Comparison of ENCODE assay signal across 12 cellular contexts in the genomic region with DNA sequence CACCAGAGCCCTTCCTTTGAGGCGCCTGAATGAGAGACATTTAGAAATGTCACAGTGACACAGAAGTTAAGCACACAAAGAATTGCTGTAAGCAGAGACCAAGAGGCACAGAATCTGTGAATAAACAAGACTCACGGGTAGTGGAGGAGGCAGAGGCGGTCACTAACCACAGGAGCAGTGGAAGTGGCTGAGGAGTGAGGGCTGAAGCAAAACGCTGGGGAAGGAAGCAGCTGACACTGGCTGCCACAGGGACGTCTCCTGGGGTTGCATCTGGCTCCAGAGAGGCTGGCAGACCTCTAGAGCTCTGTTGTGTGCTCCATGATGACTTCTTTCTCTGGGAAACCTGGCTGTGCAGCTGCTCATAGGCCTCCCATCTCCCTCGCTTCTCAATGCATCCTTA.
DNase-seq lines count a peak whose midpoint lies in the region; ATAC-seq and TF ChIP-seq lines count a peak whose summit lies in the region.
"Had no signal": no experiment of that assay in that cellular context is flagged by ENCODE, and none has a peak within 500 bp of the region (broad histone marks: within the 10 kb centered on the region; RNA-seq: fewer than 3 reads in every experiment).

No MANE protein-coding gene starts in this region.

- no peak overlapping the region for H3K27ac Mint-ChIP-seq in neural progenitor cell

- H4K20me1 ChIP-seq in neural progenitor cell (ENCODE audit: low read depth): no peaks in the 10 kb centered on the region
- no peaks in the 10 kb centered on the region for H4K20me1 ChIP-seq in OCI-LY7 (ENCODE audit: insufficient read depth, low read length)

- no peaks in the 10 kb centered on the region for H3K27me3 ChIP-seq in neural progenitor cell
- H3K27me3 ChIP-seq: hepatocyte had no signal

- no peaks in the 10 kb centered on the region for H3F3A ChIP-seq in neural progenitor cell (ENCODE audit: low read depth)

- H3K36me3 Mint-ChIP-seq in neural progenitor cell: no peaks in the 10 kb centered on the region
- no peaks in the 10 kb centered on the region for H3K36me3 Mint-ChIP-seq in activated T-cell treated with anti-CD3 and anti-CD28 coated beads, Interleukin-2, amount 50 U/mL, for 4 hours (ENCODE audit: insufficient read depth)

- intact Hi-C loops in OCI-LY7 (cut with micrococcal nuclease; ENCODE audit: unreplicated experiment): no loop called here

- no peak overlapping the region for H3K4me2 ChIP-seq in neural progenitor cell
- H3K4me2 ChIP-seq in OCI-LY7 (ENCODE audit: low read length): no peak overlapping the region
- H3K4me2 ChIP-seq: hepatocyte had no signal

- no peak for ATAC-seq in GM18858 (IDR thresholded peaks at IDR 0.05; ENCODE audit: unreplicated experiment)
- no peak for ATAC-seq in activated T-cell treated with anti-CD3 and anti-CD28 coated beads, Interleukin-2, amount 50 U/mL, for 4 hours

- H3K9me3 ChIP-seq in neural progenitor cell (ENCODE audit: low read depth) (no peaks in the 10 kb centered on the region), OCI-LY7 (ENCODE audit: low read length) (no peaks in the 10 kb centered on the region)

- no peaks in the 10 kb centered on the region for H3K79me2 ChIP-seq in neural progenitor cell (ENCODE audit: low read depth)
- no peaks in the 10 kb centered on the region for H3K79me2 ChIP-seq in OCI-LY7 (ENCODE audit: insufficient read depth, low read depth, low read length)
- H3K79me2 ChIP-seq: hepatocyte had no signal

- POLR2A ChIA-PET in OCI-LY7 (lab: Charles Lee): interaction anchor here (0.6 kb wide), 1 partner anchor 1141 kb away, joined by 3 read pairs; no protein-coding TSS in a partner anchor

- H3K9me2 ChIP-seq in OCI-LY7 (ENCODE audit: insufficient read depth, low read length): no peaks in the 10 kb centered on the region

- no peaks in the 10 kb centered on the region for H3K9me3 Mint-ChIP-seq in neural progenitor cell
- no peaks in the 10 kb centered on the region for H3K9me3 Mint-ChIP-seq in activated T-cell treated with anti-CD3 and anti-CD28 coated beads, Interleukin-2, amount 50 U/mL, for 4 hours
- H3K9me3 Mint-ChIP-seq: central memory CD8-positive, alpha-beta T cell; neural crest cell had no signal

- H3K4me3 ChIP-seq in neural progenitor cell (no peak overlapping the region), OCI-LY7 (ENCODE audit: low read depth, low read length, poor library complexity, severe bottlenecking) (no peak overlapping the region)
- H3K4me3 ChIP-seq: hepatocyte had no signal

- peaks cover 8% of the 10 kb centered on the region for H3K4me1 Mint-ChIP-seq in neural progenitor cell
- no peaks in the 10 kb centered on the region for H3K4me1 Mint-ChIP-seq in activated T-cell treated with anti-CD3 and anti-CD28 coated beads, Interleukin-2, amount 50 U/mL, for 4 hours (ENCODE audit: low read depth)
- H3K4me1 Mint-ChIP-seq: central memory CD8-positive, alpha-beta T cell had no signal

- peak overlapping the region; percentile 88 for H2AFZ ChIP-seq in neural progenitor cell (replicated peaks)
- no peak overlapping the region for H2AFZ ChIP-seq in OCI-LY7 (ENCODE audit: low read length)
- H2AFZ ChIP-seq: hepatocyte had no signal

- DNase-seq in GF-D8 (lab: John Stamatoyannopoulos, UW) (peak; percentile 28), M059J (ENCODE audit: low read depth) (peak; percentile 30), amniotic epithelial cell (ENCODE audit: low read depth) (peak; percentile 61), neural progenitor cell (ENCODE audit: low spot score) (peak; percentile 4), glomerular visceral epithelial cell (ENCODE audit: extremely low spot score) (no peak), OCI-LY7 (ENCODE audit: low spot score) (no peak)
- no peak for DNase-seq in activated T-cell treated with anti-CD3 and anti-CD28 coated beads, Interleukin-2, amount 50 U/mL, for 4 hours
- DNase-seq: Karpas-422 had no signal

- H3K27ac ChIP-seq in neural progenitor cell (no peak overlapping the region), OCI-LY7 (ENCODE audit: low read depth, low read length, poor library complexity, severe bottlenecking) (no peak overlapping the region)
- H3K27ac ChIP-seq: hepatocyte had no signal

- H3K36me3 ChIP-seq in neural progenitor cell: no peaks in the 10 kb centered on the region
- no peaks in the 10 kb centered on the region for H3K36me3 ChIP-seq in OCI-LY7 (ENCODE audit: insufficient read depth, low read length)

- no peak overlapping the region for H3K4me3 Mint-ChIP-seq in neural progenitor cell
- no peak overlapping the region for H3K4me3 Mint-ChIP-seq in activated T-cell treated with anti-CD3 and anti-CD28 coated beads, Interleukin-2, amount 50 U/mL, for 4 hours
- H3K4me3 Mint-ChIP-seq: central memory CD8-positive, alpha-beta T cell; neural crest cell had no signal

- no peak overlapping the region for H3K9ac ChIP-seq in neural progenitor cell

- TF ChIP-seq CTCF in neural progenitor cell (IDR thresholded peaks at IDR 0.05) (no peak), OCI-LY7 (conservative IDR thresholded peaks at IDR 0.05; ENCODE audit: low read length) (no peak)

- no TSS peak for BruUV-seq in OCI-LY7 (replicated peaks; lab: Mats Ljungman, UMichigan)

- H3K4me1 ChIP-seq in neural progenitor cell (peaks cover 10% of the 10 kb centered on the region), OCI-LY7 (ENCODE audit: insufficient read depth, low read length, poor library complexity, severe bottlenecking) (no peaks in the 10 kb centered on the region)

- CTCF ChIA-PET in OCI-LY7 (lab: Charles Lee; ENCODE audit: unreplicated experiment): no interaction called here

- H3K27me3 Mint-ChIP-seq in neural progenitor cell (ENCODE audit: insufficient read depth, low read depth): no peaks in the 10 kb centered on the region
- H3K27me3 Mint-ChIP-seq in activated T-cell treated with anti-CD3 and anti-CD28 coated beads, Interleukin-2, amount 50 U/mL, for 4 hours (ENCODE audit: low read depth): peaks cover 6% of the 10 kb centered on the region

Comparison
In these comparisons a context has a peak if more than half of its experiments do, and no peak if none do; other contexts are left out.
1. DNase-seq: peak in GF-D8 (single experiment), M059J (single experiment), amniotic epithelial cell (single experiment) and neural progenitor cell (single experiment); none in activated T-cell treated with anti-CD3 and anti-CD28 coated beads, Interleukin-2, amount 50 U/mL, for 4 hours (single experiment), glomerular visceral epithelial cell (single experiment) and OCI-LY7 (single experiment).